ENCODE assay signal across 1 cellular context in genomic region chr6:12297363-12298016, GRCh38.
A peak's percentile ranks its signal among the peaks of the same experiment; 100 is the strongest.
TF ChIP-seq lines count a peak whose summit lies in the region.

No MANE protein-coding gene starts in this region.

TF ChIP-seq in A549, 52 proteins besides CTCF, POLR2A, EP300 and RAD21 (continued from another document):
- TF ChIP-seq, protein P1, sequence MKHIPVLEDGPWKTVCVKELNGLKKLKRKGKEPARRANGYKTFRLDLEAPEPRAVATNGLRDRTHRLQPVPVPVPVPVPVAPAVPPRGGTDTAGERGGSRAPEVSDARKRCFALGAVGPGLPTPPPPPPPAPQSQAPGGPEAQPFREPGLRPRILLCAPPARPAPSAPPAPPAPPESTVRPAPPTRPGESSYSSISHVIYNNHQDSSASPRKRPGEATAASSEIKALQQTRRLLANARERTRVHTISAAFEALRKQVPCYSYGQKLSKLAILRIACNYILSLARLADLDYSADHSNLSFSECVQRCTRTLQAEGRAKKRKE (CRISPR knock-in tag; IDR thresholded peaks at IDR 0.05; ENCODE audit: low read depth): no peak
- TF ChIP-seq REST (IDR thresholded peaks at IDR 0.05) (no peak), TP53 (CRISPR knock-in tag; IDR thresholded peaks at IDR 0.05) (no peak; the same call in 1 of the 2 replicates), CBX2 (IDR thresholded peaks at IDR 0.05; ENCODE audit: borderline replicate concordance, low read depth) (no peak), JUNB (IDR thresholded peaks at IDR 0.05) (no peak), ESRRA (IDR thresholded peaks at IDR 0.05; ENCODE audit: borderline replicate concordance, low read length) (no peak), RFX5 (IDR thresholded peaks at IDR 0.05) (no peak), FOXS1 (CRISPR knock-in tag; IDR thresholded peaks at IDR 0.05) (no peak), GATA3 (IDR thresholded peaks at IDR 0.05; ENCODE audit: borderline replicate concordance) (peak; percentile 78), PBX3 (IDR thresholded peaks at IDR 0.05) (0 out of 2 replicates have a peak, but pooled peaks have one; percentile 15), CHD4 (IDR thresholded peaks at IDR 0.05; ENCODE audit: borderline replicate concordance) (no peak), BHLHE40 (IDR thresholded peaks at IDR 0.05; ENCODE audit: low read depth, low read length) (no peak), POLR2AphosphoS2 (conservative IDR thresholded peaks at IDR 0.05; ENCODE audit: low read length) (peak; percentile 83; the same call in 1 of the 2 replicates), MAFK (IDR thresholded peaks at IDR 0.05; ENCODE audit: partially characterized antibody) (no peak), HEYL (CRISPR knock-in tag; IDR thresholded peaks at IDR 0.05) (no peak; the same call in 1 of the 2 replicates), FOSL2 (IDR thresholded peaks at IDR 0.05) (no peak), FOSL2 (CRISPR knock-in tag; IDR thresholded peaks at IDR 0.05) (peak; percentile 65; the same call in 1 of the 2 replicates), PHF8 (IDR thresholded peaks at IDR 0.05; ENCODE audit: borderline replicate concordance, low read depth) (no peak), NFE2L2 (conservative IDR thresholded peaks at IDR 0.05; ENCODE audit: low read length) (no peak), HOXB5 (CRISPR knock-in tag; IDR thresholded peaks at IDR 0.05) (peak; percentile 54; the same call in 1 of the 2 replicates), HOXB13 (CRISPR knock-in tag; IDR thresholded peaks at IDR 0.05; ENCODE audit: low read depth) (peak; percentile 70; the same call in 1 of the 2 replicates), SREBF2 (IDR thresholded peaks at IDR 0.05) (no peak), RNF2 (IDR thresholded peaks at IDR 0.05; ENCODE audit: borderline replicate concordance, low read depth) (no peak), HES2 (IDR thresholded peaks at IDR 0.05) (no peak), NR3C1 (IDR thresholded peaks at IDR 0.05) (no peak), HDAC2 (IDR thresholded peaks at IDR 0.05) (no peak), MYC (IDR thresholded peaks at IDR 0.05; ENCODE audit: borderline replicate concordance, low read length) (no peak), SMC3 (IDR thresholded peaks at IDR 0.05) (no peak), CBX8 (IDR thresholded peaks at IDR 0.05) (no peak), EHF (CRISPR knock-in tag; IDR thresholded peaks at IDR 0.05) (peak; percentile 82; the same call in 1 of the 2 replicates), CEBPB (IDR thresholded peaks at IDR 0.05) (0 out of 4 replicates have a peak, but pooled peaks of 1 of the 2 experiments have one; percentile 31), RCOR1 (IDR thresholded peaks at IDR 0.05; ENCODE audit: low read depth, low read length) (no peak), TFCP2L1 (CRISPR knock-in tag; IDR thresholded peaks at IDR 0.05) (0 out of 2 replicates have a peak, but pooled peaks have one; percentile 36), MAZ (IDR thresholded peaks at IDR 0.05; ENCODE audit: borderline replicate concordance, low read depth, low read length) (no peak), HOXA7 (CRISPR knock-in tag; IDR thresholded peaks at IDR 0.05) (0 out of 2 replicates have a peak, but pooled peaks have one; percentile 21), NPAS2 (CRISPR knock-in tag; IDR thresholded peaks at IDR 0.05; ENCODE audit: borderline replicate concordance) (no peak), RARB (CRISPR knock-in tag; IDR thresholded peaks at IDR 0.05) (0 out of 2 replicates have a peak, but pooled peaks have one; percentile 9), ZFP36 (IDR thresholded peaks at IDR 0.05; ENCODE audit: borderline replicate concordance, partially characterized antibody) (no peak), ZC3H11A (IDR thresholded peaks at IDR 0.05) (no peak), KDM5A (IDR thresholded peaks at IDR 0.05) (no peak), ZNF302 (CRISPR knock-in tag; IDR thresholded peaks at IDR 0.05) (no peak), EHMT2 (IDR thresholded peaks at IDR 0.05; ENCODE audit: low read depth) (no peak), BCL3 (IDR thresholded peaks at IDR 0.05) (no peak), KDM1A (IDR thresholded peaks at IDR 0.05; ENCODE audit: low read depth) (no peak), JUN (IDR thresholded peaks at IDR 0.05) (peak in 1 of 2 experiments; percentile 72; a peak in 3 of 5 replicates), CHD2 (IDR thresholded peaks at IDR 0.05; ENCODE audit: low read length, partially characterized antibody) (no peak)
- TF ChIP-seq, protein P2, sequence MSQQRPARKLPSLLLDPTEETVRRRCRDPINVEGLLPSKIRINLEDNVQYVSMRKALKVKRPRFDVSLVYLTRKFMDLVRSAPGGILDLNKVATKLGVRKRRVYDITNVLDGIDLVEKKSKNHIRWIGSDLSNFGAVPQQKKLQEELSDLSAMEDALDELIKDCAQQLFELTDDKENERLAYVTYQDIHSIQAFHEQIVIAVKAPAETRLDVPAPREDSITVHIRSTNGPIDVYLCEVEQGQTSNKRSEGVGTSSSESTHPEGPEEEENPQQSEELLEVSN (IDR thresholded peaks at IDR 0.05; ENCODE audit: borderline replicate concordance, low read depth): no peak
- TF ChIP-seq, protein P3, sequence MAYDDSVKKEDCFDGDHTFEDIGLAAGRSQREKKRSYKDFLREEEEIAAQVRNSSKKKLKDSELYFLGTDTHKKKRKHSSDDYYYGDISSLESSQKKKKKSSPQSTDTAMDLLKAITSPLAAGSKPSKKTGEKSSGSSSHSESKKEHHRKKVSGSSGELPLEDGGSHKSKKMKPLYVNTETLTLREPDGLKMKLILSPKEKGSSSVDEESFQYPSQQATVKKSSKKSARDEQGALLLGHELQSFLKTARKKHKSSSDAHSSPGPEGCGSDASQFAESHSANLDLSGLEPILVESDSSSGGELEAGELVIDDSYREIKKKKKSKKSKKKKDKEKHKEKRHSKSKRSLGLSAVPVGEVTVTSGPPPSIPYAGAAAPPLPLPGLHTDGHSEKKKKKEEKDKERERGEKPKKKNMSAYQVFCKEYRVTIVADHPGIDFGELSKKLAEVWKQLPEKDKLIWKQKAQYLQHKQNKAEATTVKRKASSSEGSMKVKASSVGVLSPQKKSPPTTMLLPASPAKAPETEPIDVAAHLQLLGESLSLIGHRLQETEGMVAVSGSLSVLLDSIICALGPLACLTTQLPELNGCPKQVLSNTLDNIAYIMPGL (CRISPR knock-in tag; IDR thresholded peaks at IDR 0.05; ENCODE audit: borderline replicate concordance): 0 out of 2 replicates have a peak, but pooled peaks have one; percentile 62
- TF ChIP-seq, protein P4, sequence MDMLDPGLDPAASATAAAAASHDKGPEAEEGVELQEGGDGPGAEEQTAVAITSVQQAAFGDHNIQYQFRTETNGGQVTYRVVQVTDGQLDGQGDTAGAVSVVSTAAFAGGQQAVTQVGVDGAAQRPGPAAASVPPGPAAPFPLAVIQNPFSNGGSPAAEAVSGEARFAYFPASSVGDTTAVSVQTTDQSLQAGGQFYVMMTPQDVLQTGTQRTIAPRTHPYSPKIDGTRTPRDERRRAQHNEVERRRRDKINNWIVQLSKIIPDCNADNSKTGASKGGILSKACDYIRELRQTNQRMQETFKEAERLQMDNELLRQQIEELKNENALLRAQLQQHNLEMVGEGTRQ (IDR thresholded peaks at IDR 0.05): no peak
- TF ChIP-seq, protein P5, sequence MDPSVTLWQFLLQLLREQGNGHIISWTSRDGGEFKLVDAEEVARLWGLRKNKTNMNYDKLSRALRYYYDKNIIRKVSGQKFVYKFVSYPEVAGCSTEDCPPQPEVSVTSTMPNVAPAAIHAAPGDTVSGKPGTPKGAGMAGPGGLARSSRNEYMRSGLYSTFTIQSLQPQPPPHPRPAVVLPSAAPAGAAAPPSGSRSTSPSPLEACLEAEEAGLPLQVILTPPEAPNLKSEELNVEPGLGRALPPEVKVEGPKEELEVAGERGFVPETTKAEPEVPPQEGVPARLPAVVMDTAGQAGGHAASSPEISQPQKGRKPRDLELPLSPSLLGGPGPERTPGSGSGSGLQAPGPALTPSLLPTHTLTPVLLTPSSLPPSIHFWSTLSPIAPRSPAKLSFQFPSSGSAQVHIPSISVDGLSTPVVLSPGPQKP (IDR thresholded peaks at IDR 0.05; ENCODE audit: low read depth, low read length): no peak
- TF ChIP-seq, protein P6, sequence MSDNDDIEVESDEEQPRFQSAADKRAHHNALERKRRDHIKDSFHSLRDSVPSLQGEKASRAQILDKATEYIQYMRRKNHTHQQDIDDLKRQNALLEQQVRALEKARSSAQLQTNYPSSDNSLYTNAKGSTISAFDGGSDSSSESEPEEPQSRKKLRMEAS (IDR thresholded peaks at IDR 0.05): peak; percentile 33; the same call in 1 of the 2 replicates
TF ChIP-seq in A549: peak in this region for 15.
